In genomic region chr3:11140713-11141104, GRCh38 we compare ENCODE assay signal across 13 cellular contexts. TPM values are rescaled to one million over a fixed set of nuclear protein-coding genes. Genes with fewer than 3 reads are reported as not detected.
DNase-seq lines count a peak whose midpoint lies in the region; ATAC-seq, FAIRE-seq and TF ChIP-seq lines count a peak whose summit lies in the region.
"Had no signal": no experiment of that assay in that cellular context is flagged by ENCODE, and none has a peak within 500 bp of the region (broad histone marks: within the 10 kb centered on the region; RNA-seq: fewer than 3 reads in every experiment).

No MANE protein-coding gene starts in this region.

- 65 to 75% (median 73%) methylated on average over 2 of the region's 2 CpGs for WGBS in psoas muscle, 3 donors

- FAIRE-seq in GM18507 (lab: Jason Lieb, UNC), result peak; percentile 41
- FAIRE-seq: K562 had no signal

- H3K27ac ChIP-seq in colonic mucosa (peak overlapping the region; percentile 72), psoas muscle (no peak overlapping the region)

- H3K9me3 ChIP-seq in colonic mucosa (no peaks in the 10 kb centered on the region), psoas muscle (no peaks in the 10 kb centered on the region)

- H3K4me3 ChIP-seq in colonic mucosa (no peak overlapping the region), psoas muscle (no peak overlapping the region)
- H3K4me3 ChIP-seq: K562, tibial nerve had no signal

- ATAC-seq in GM19467 (IDR thresholded peaks at IDR 0.05; ENCODE audit: unreplicated experiment) (peak; percentile 25), HG03103 (IDR thresholded peaks at IDR 0.05; ENCODE audit: low read depth, unreplicated experiment) (peak; percentile 18), psoas muscle (no peak)
- ATAC-seq: K562 had no signal

- no peak for TF ChIP-seq CTCF in colonic mucosa (IDR thresholded peaks at IDR 0.05)
- no peak for TF ChIP-seq CTCF in psoas muscle (IDR thresholded peaks at IDR 0.05)

- H3K27me3 ChIP-seq in colonic mucosa (no peaks in the 10 kb centered on the region), psoas muscle (ENCODE audit: insufficient read depth in 3 of 3, low read length in 2 of 3) (peaks cover 0 to 21% (median 3%) of the 10 kb centered on the region in 3 donors)
- H3K27me3 ChIP-seq: tibial nerve had no signal

- peak overlapping the region in 1 of 2 donors; percentile 46 for H3K9ac ChIP-seq in colonic mucosa (ENCODE audit: low read depth in 2 of 2, low read length in 2 of 2)

- DNase-seq in GM18507 (ENCODE audit: extremely low spot score, insufficient read length, low read depth), result no peak
- no peak for DNase-seq in colonic mucosa
- no peak for DNase-seq in cortex of kidney (lab: John Stamatoyannopoulos, UW)
- no peak for DNase-seq in putamen (ENCODE audit: low spot score)
- no peak for DNase-seq in HuH-7.5 (ENCODE audit: low spot score)
- DNase-seq in psoas muscle, result no peak
- DNase-seq: activated gamma-delta T cell treated with Interleukin-2 at 50 U/mL for 16 hours; effector CD4-positive, alpha-beta T cell had no signal

- H3K4me1 ChIP-seq in colonic mucosa, result no peaks in the 10 kb centered on the region
- H3K4me1 ChIP-seq in psoas muscle, result no peaks in the 10 kb centered on the region

- intact Hi-C loops in colonic mucosa (cut with DNase I) (no loop called here), psoas muscle (cut with DNase I) (no loop called here)

- H3K36me3 ChIP-seq in colonic mucosa (no peaks in the 10 kb centered on the region), psoas muscle (ENCODE audit: insufficient read depth in 1 of 2, low read depth in 1 of 2) (no peaks in the 10 kb centered on the region)
- H3K36me3 ChIP-seq: tibial nerve had no signal

RNA-seq across cellular contexts. Expression of gene HRH1, which starts 13.6 kb away (rescaled TPM):
- total RNA-seq in colonic mucosa (10 to 100 TPM in 1 of 2 donors, 1 to 10 TPM in 1; 7.2 to 20.4 TPM), psoas muscle (1 to 10 TPM in 3 of 4 donors, under 1 TPM in 1; 0.53 to 1.5 (median 1.3) TPM)
- 1 to 10 TPM in 1 of 3 donors, under 1 TPM in 2; 0.29 to 1.2 (median 0.42) TPM for polyA plus RNA-seq in psoas muscle
- polyA plus RNA-seq: naive thymus-derived CD4-positive, alpha-beta T cell had no signal

Comparison
In these comparisons a context has a peak if more than half of its experiments do, and no peak if none do; other contexts are left out.
1. ATAC-seq: peak in GM19467 (single experiment) and HG03103 (single experiment); none in psoas muscle (0 of 4).